Comparison of ENCODE assay signal across 19 cellular contexts in the genomic region with DNA sequence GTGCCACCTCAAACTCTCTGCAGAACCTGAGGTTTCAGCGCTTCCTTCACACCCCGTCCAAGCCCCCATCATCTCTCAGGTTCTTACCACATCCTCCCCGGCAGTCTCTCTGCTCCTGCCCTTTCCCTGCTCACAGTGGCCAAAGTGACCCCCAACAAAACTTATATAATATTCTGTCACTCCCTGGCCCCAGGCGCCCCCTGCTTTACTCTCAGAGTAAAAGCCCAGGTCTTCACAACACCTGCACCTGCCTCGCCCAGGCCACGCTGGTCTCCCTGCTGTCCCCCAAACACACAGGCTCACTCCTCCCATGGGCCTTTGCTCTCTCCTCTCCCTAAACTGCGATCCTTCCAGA. TPM values are rescaled to one million over a fixed set of nuclear protein-coding genes. Genes with fewer than 3 reads are reported as not detected.
DNase-seq lines count a peak whose midpoint lies in the region; ATAC-seq and TF ChIP-seq lines count a peak whose summit lies in the region.
"Had no signal": no experiment of that assay in that cellular context is flagged by ENCODE, and none has a peak within 500 bp of the region (broad histone marks: within the 10 kb centered on the region; RNA-seq: fewer than 3 reads in every experiment).

No MANE protein-coding gene starts in this region.

- peaks cover 27 to 39% of the 10 kb centered on the region in 2 donors for H3K36me3 Mint-ChIP-seq in CD4-positive, alpha-beta memory T cell
- H3K36me3 Mint-ChIP-seq in brain (peaks cover 40% of the 10 kb centered on the region), neural crest cell (ENCODE audit: low read depth) (peaks cover 7% of the 10 kb centered on the region), Calu3 (ENCODE audit: insufficient read depth, unreplicated experiment) (peaks cover 15% of the 10 kb centered on the region)

- H3K27ac ChIP-seq in CD4-positive, alpha-beta memory T cell (ENCODE audit: low read depth, low read length): no peak overlapping the region
- H3K27ac ChIP-seq in Peyer's patch: no peak overlapping the region
- H3K27ac ChIP-seq in PC-3 (ENCODE audit: low read length): no peak overlapping the region

- H3K27me3 ChIP-seq in CD4-positive, alpha-beta memory T cell (ENCODE audit: insufficient read depth, low read length): no peaks in the 10 kb centered on the region
- H3K27me3 ChIP-seq in H7 (ENCODE audit: control insufficient read depth, insufficient read depth, low read length) (no peaks in the 10 kb centered on the region), Peyer's patch (no peaks in the 10 kb centered on the region), PC-3 (ENCODE audit: low read length) (no peaks in the 10 kb centered on the region)
- H3K27me3 ChIP-seq: adrenal gland had no signal

- CTCF ChIA-PET in CD4-positive, alpha-beta memory T cell (lab: Charles Lee; ENCODE audit: partially characterized antibody): no interaction called here
- CTCF ChIA-PET in Calu3 (lab: Charles Lee): no interaction called here
- CTCF ChIA-PET in PC-3 (lab: Charles Lee): no interaction called here

- no peaks in the 10 kb centered on the region; the same call in 1 of the 2 replicates for H4K20me1 ChIP-seq in PC-3 (ENCODE audit: low read length)

- H3K4me1 Mint-ChIP-seq in CD4-positive, alpha-beta memory T cell: peaks cover 26 to 40% (median 28%) of the 10 kb centered on the region in 4 donors
- H3K4me1 Mint-ChIP-seq in brain: peaks cover 44% of the 10 kb centered on the region
- peaks cover 15% of the 10 kb centered on the region for H3K4me1 Mint-ChIP-seq in neural crest cell
- H3K4me1 Mint-ChIP-seq in Calu3 (ENCODE audit: low read depth, unreplicated experiment): peaks cover 16% of the 10 kb centered on the region

- no peak for ATAC-seq in PC-3
- ATAC-seq: CD8-positive, alpha-beta T cell; right cardiac atrium had no signal

- POLR2A ChIA-PET in CD4-positive, alpha-beta memory T cell (lab: Charles Lee; ENCODE audit: partially characterized antibody): no interaction called here
- POLR2A ChIA-PET in PC-3 (lab: Charles Lee; ENCODE audit: unreplicated experiment): no interaction called here

- H3K36me3 ChIP-seq in CD4-positive, alpha-beta memory T cell (ENCODE audit: insufficient read depth, low read length): peaks cover 9% of the 10 kb centered on the region
- H3K36me3 ChIP-seq in H7 (replicated peaks; ENCODE audit: control insufficient read depth, insufficient read depth, low read length) (no peaks in the 10 kb centered on the region), Peyer's patch (peaks cover 0 to 23% (median 0%) of the 10 kb centered on the region in 3 donors), PC-3 (ENCODE audit: low read depth, low read length) (peaks cover 14% of the 10 kb centered on the region; the same call in 1 of the 2 replicates)

- no peak overlapping the region for H3K9ac ChIP-seq in PC-3 (ENCODE audit: low read length)

- TF ChIP-seq POLR2A in Peyer's patch (IDR thresholded peaks at IDR 0.05): no peak

- peak overlapping the region in 2 of 8 donors; percentile 0 to 47 for H3K4me3 Mint-ChIP-seq in CD4-positive, alpha-beta memory T cell
- H3K4me3 Mint-ChIP-seq in brain: no peak overlapping the region
- no peak overlapping the region for H3K4me3 Mint-ChIP-seq in neural crest cell
- H3K4me3 Mint-ChIP-seq in Calu3 (ENCODE audit: low read depth, unreplicated experiment): no peak overlapping the region
- H3K4me3 Mint-ChIP-seq: CD8-positive, alpha-beta T cell had no signal

- no peaks in the 10 kb centered on the region for H3K9me2 ChIP-seq in PC-3 (replicated peaks; ENCODE audit: low read length)

- TF ChIP-seq CTCF in brain (conservative IDR thresholded peaks at IDR 0.05) (no peak), neural crest cell (conservative IDR thresholded peaks at IDR 0.05) (no peak), Peyer's patch (IDR thresholded peaks at IDR 0.05) (no peak), Calu3 (IDR thresholded peaks at IDR 0.05; ENCODE audit: unreplicated experiment) (no peak), PC-3 (conservative IDR thresholded peaks at IDR 0.05; ENCODE audit: low read depth, low read length) (no peak)

- no peak overlapping the region for H3K4me2 ChIP-seq in PC-3 (ENCODE audit: low read length)

- H3K79me2 ChIP-seq in PC-3 (ENCODE audit: low read length): peaks cover 70% of the 10 kb centered on the region

- no peak for DNase-seq in CD4-positive, alpha-beta memory T cell
- DNase-seq in H7 (peak; percentile 67), neural crest cell (ENCODE audit: low read depth, low spot score) (no peak), Peyer's patch (no peak), Calu3 (no peak), PC-3 (no peak)
- DNase-seq: activated T-cell treated with anti-CD3 and anti-CD28 coated beads, Interleukin-2, amount 50 U/mL, for 1 hour; CD8-positive, alpha-beta T cell; dermis blood vessel endothelial cell; DMS79 treated with DMSO at 0.1 percent for 48 hours; GOT3; KG1; NCI-H1694 treated with DMSO at 0.1 percent for 48 hours; OCI-M1; right cardiac atrium; stimulated activated CD4-positive, alpha-beta T cell treated with anti-CD3 and anti-CD28 coated beads, Interleukin-15, amount 100 ng/mL, for 24 hours had no signal

- H3F3A ChIP-seq in PC-3 (ENCODE audit: low read length, unreplicated experiment): no peaks in the 10 kb centered on the region

- H3K9me3 Mint-ChIP-seq in CD4-positive, alpha-beta memory T cell: peaks cover 0 to 1% (median 0%) of the 10 kb centered on the region in 8 donors
- H3K9me3 Mint-ChIP-seq in brain (no peaks in the 10 kb centered on the region), neural crest cell (no peaks in the 10 kb centered on the region), Calu3 (ENCODE audit: low read depth, unreplicated experiment) (no peaks in the 10 kb centered on the region)
- H3K9me3 Mint-ChIP-seq: CD8-positive, alpha-beta T cell had no signal

- no peaks in the 10 kb centered on the region for H3K27me3 Mint-ChIP-seq in CD4-positive, alpha-beta memory T cell
- H3K27me3 Mint-ChIP-seq in brain: no peaks in the 10 kb centered on the region
- H3K27me3 Mint-ChIP-seq in neural crest cell (ENCODE audit: low read depth): no peaks in the 10 kb centered on the region
- H3K27me3 Mint-ChIP-seq in Calu3 (ENCODE audit: unreplicated experiment): no peaks in the 10 kb centered on the region

- no peak overlapping the region for H3K4me3 ChIP-seq in CD4-positive, alpha-beta memory T cell (ENCODE audit: low read length in 2 of 2)
- H3K4me3 ChIP-seq in H7 (ENCODE audit: insufficient read depth, low read depth, low read length) (no peak overlapping the region), Peyer's patch (no peak overlapping the region), PC-3 (ENCODE audit: low read length) (no peak overlapping the region)
- H3K4me3 ChIP-seq: adrenal gland, lung had no signal

- H3K27ac Mint-ChIP-seq in CD4-positive, alpha-beta memory T cell: peak overlapping the region in 4 of 7 donors; percentile 0 to 77 (median 42)
- H3K27ac Mint-ChIP-seq in brain (peak overlapping the region in 3 of 5 experiments; percentile 0 to 12 (median 1)), neural crest cell (ENCODE audit: unreplicated experiment) (peak overlapping the region; percentile 62), Calu3 (ENCODE audit: unreplicated experiment) (no peak overlapping the region)
- H3K27ac Mint-ChIP-seq: CD8-positive, alpha-beta T cell had no signal

- intact Hi-C loops in CD4-positive, alpha-beta memory T cell (cut with micrococcal nuclease): no loop called here
- intact Hi-C loops in Calu3 (cut with micrococcal nuclease; ENCODE audit: unreplicated experiment): no loop called here
- intact Hi-C loops in PC-3 (cut with micrococcal nuclease): no loop called here

- no peaks in the 10 kb centered on the region for H3K9me3 ChIP-seq in CD4-positive, alpha-beta memory T cell (ENCODE audit: control insufficient read depth in 1 of 2, low read length in 2 of 2)
- H3K9me3 ChIP-seq in Peyer's patch (no peaks in the 10 kb centered on the region), PC-3 (ENCODE audit: low read length) (no peaks in the 10 kb centered on the region)
- H3K9me3 ChIP-seq: adrenal gland had no signal

- BruUV-seq in Calu3 (replicated peaks; lab: Mats Ljungman, UMichigan) (no TSS peak), PC-3 (replicated peaks; lab: Mats Ljungman, UMichigan) (no TSS peak)

- H3K4me1 ChIP-seq in CD4-positive, alpha-beta memory T cell (ENCODE audit: insufficient read depth, low read length): peaks cover 28% of the 10 kb centered on the region
- peaks cover 0 to 6% (median 0%) of the 10 kb centered on the region in 4 donors for H3K4me1 ChIP-seq in Peyer's patch
- peaks cover 5% of the 10 kb centered on the region for H3K4me1 ChIP-seq in PC-3 (ENCODE audit: insufficient read depth, low read length)

- H2AFZ ChIP-seq in PC-3 (ENCODE audit: low read length): no peak overlapping the region

RNA-seq across cellular contexts. Expression of gene ITGB1BP1, which starts 6.4 kb away (rescaled TPM):
- total RNA-seq in CD4-positive, alpha-beta memory T cell: 10 to 100 TPM; 55.1 to 55.8 TPM
- polyA plus RNA-seq in CD4-positive, alpha-beta memory T cell: 100 to 1,000 TPM; 124 to 161 TPM
- total RNA-seq in H7 (2014; rRNA removed; shearing (Covaris generic)): 12.7 and 13.8 TPM in 2 replicates
- polyA plus RNA-seq in brain (ENCODE audit: insufficient read depth, low read depth, low replicate concordance): 64.5 TPM
- total RNA-seq in neural crest cell (59.3 and 61.2 TPM in 2 replicates), Peyer's patch (10 to 100 TPM; 22.8 to 46.2 (median 29.2) TPM), Calu3 (2022) (87.0 and 93.1 TPM in 2 replicates), PC-3 (2014; rRNA removed) (77.6 and 78.5 TPM in 2 replicates)

RNA-seq across cellular contexts. Expression of gene CPSF3, which starts 6.5 kb away (rescaled TPM):
- total RNA-seq in CD4-positive, alpha-beta memory T cell: 10 to 100 TPM; 20.9 to 22.4 TPM
- 10 to 100 TPM; 27.8 to 33.7 TPM for polyA plus RNA-seq in CD4-positive, alpha-beta memory T cell
- 102 and 113 TPM in 2 replicates for total RNA-seq in H7 (2014; rRNA removed; shearing (Covaris generic))
- 24.1 TPM for polyA plus RNA-seq in brain (ENCODE audit: insufficient read depth, low read depth, low replicate concordance)
- total RNA-seq in neural crest cell (84.8 and 86.4 TPM in 2 replicates), Peyer's patch (10 to 100 TPM; 20.1 to 57.8 (median 32.0) TPM), Calu3 (2022) (54.8 and 56.7 TPM in 2 replicates), PC-3 (2014; rRNA removed) (42.6 and 60.1 TPM in 2 replicates)

RNA-seq across cellular contexts. Expression of gene IAH1, which starts 57.4 kb away (rescaled TPM):
- total RNA-seq in CD4-positive, alpha-beta memory T cell: 10 to 100 TPM; 52.5 to 58.1 TPM
- polyA plus RNA-seq in CD4-positive, alpha-beta memory T cell: 10 to 100 TPM; 85.8 to 98.4 TPM
- 23.2 and 25.3 TPM in 2 replicates for total RNA-seq in H7 (2014; rRNA removed; shearing (Covaris generic))
- 23.6 TPM for polyA plus RNA-seq in brain (ENCODE audit: insufficient read depth, low read depth, low replicate concordance)
- total RNA-seq in neural crest cell: 38.6 and 42.7 TPM in 2 replicates
- total RNA-seq in Peyer's patch: 10 to 100 TPM; 39.2 to 59.4 (median 43.5) TPM
- 22.9 and 25.0 TPM in 2 replicates for total RNA-seq in Calu3 (2022)
- total RNA-seq in PC-3 (2014; rRNA removed): 39.3 and 46.8 TPM in 2 replicates
